8 cellular contexts compared by ENCODE assay signal in the genomic region with DNA sequence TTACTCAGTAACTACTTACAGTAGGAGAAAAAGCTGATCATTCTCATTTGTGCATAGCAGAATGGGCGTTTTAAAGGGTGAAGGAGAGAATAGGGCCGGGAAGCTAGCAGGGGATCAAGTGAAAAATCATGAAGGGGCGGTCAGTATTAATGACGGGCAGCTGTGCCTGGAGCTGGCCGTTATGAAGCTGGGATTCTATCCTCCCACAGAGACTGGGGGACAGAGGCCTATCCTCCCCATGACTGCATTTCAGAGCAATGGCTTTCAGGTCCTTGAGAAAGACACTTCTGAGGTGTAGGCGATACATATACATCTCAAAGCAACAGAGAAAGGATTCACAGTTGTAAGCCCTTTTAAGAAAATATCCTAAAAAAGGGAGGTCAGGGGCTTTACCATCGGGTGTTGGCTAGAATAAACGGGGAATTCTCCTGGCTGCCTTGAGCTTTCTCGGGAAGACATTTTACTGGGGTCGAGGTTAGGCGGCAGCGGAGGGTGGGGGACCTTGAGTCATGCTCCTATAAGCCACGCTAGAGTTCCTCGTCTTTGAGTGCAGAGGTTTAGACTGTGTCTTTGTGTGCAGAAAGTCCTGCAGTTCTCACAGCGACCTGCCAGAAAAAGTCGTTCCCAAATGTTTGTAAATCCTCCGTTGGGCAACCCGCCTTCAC. TPM values are rescaled to one million over a fixed set of nuclear protein-coding genes. Genes with fewer than 3 reads are reported as not detected.
DNase-seq lines count a peak whose midpoint lies in the region; ATAC-seq and TF ChIP-seq lines count a peak whose summit lies in the region.

No MANE protein-coding gene starts in this region.

- H3K23ac ChIP-seq in IMR-90 (ENCODE audit: low read depth, low read length) = peak overlapping the region; percentile 20; the same call in 1 of the 2 replicates
- no peak overlapping the region for H3K23ac ChIP-seq in neuronal stem cell (ENCODE audit: low read depth, low read length, poor library complexity)

- BruUV-seq in IMR-90 (replicated peaks; lab: Mats Ljungman, UMichigan) = no TSS peak

- no peak overlapping the region for H4K91ac ChIP-seq in IMR-90 (ENCODE audit: insufficient read depth, low read depth, low read length)
- no peak overlapping the region for H4K91ac ChIP-seq in neuronal stem cell (ENCODE audit: low read depth, low read length, poor library complexity)

- no peaks in the 10 kb centered on the region for H3K9me3 ChIP-seq in IMR-90 (ENCODE audit: control insufficient read depth, insufficient read depth, low read length)
- no peaks in the 10 kb centered on the region for H3K9me3 ChIP-seq in esophagus muscularis mucosa
- H3K9me3 ChIP-seq in neuronal stem cell (replicated peaks in 1 of 2; ENCODE audit: control insufficient read depth in 2 of 2, insufficient read depth in 1 of 2, low read depth in 1 of 2, low read length in 2 of 2) = no peaks in the 10 kb centered on the region

- no peak overlapping the region for H2AK5ac ChIP-seq in IMR-90 (ENCODE audit: low read depth, low read length)
- H2AK5ac ChIP-seq in neuronal stem cell (ENCODE audit: low read depth, low read length) = no peak overlapping the region

- H2BK5ac ChIP-seq in IMR-90 (ENCODE audit: low read depth, low read length, poor library complexity, severe bottlenecking) (no peak overlapping the region), neuronal stem cell (ENCODE audit: low read length) (no peak overlapping the region)

- H3K9me1 ChIP-seq in IMR-90 (ENCODE audit: insufficient read depth, low read length) = no peaks in the 10 kb centered on the region; the same call in 1 of the 2 replicates

- no peak overlapping the region for H4K5ac ChIP-seq in IMR-90 (ENCODE audit: low read depth, low read length)

- H4K20me1 ChIP-seq in IMR-90 (ENCODE audit: insufficient read depth, low read length) = no peaks in the 10 kb centered on the region

- H2AFZ ChIP-seq in IMR-90 (replicated peaks; ENCODE audit: low read length, poor library complexity) (peak overlapping the region; percentile 99), neuronal stem cell (ENCODE audit: low read length) (peak overlapping the region; percentile 97)

- H3K27me3 ChIP-seq in IMR-90 (ENCODE audit: control insufficient read depth, insufficient read depth, low read length) (peaks cover 2% of the 10 kb centered on the region; the same call in 1 of the 2 replicates), esophagus muscularis mucosa (no peaks in the 10 kb centered on the region), neuronal stem cell (ENCODE audit: control insufficient read depth in 3 of 3, insufficient read depth in 3 of 3, low read depth in 1 of 3, low read length in 3 of 3) (peaks cover 8 to 40% (median 25%) of the 10 kb centered on the region in 3 experiments)

- H2BK20ac ChIP-seq in IMR-90 (ENCODE audit: low read depth, low read length) = no peak overlapping the region

- TF ChIP-seq POLR2A in IMR-90 (IDR thresholded peaks at IDR 0.05; ENCODE audit: low read depth, low read length) = no peak
- no peak for TF ChIP-seq POLR2A in esophagus muscularis mucosa (IDR thresholded peaks at IDR 0.05; ENCODE audit: low read depth)

- H3K9ac ChIP-seq in IMR-90 (ENCODE audit: low read depth, low read length) (peak overlapping the region; percentile 20; the same call in 1 of the 2 replicates), neuronal stem cell (ENCODE audit: low read depth, low read length, poor library complexity) (peak overlapping the region; percentile 77)

- no peak overlapping the region for H3K56ac ChIP-seq in IMR-90 (ENCODE audit: extremely low read depth, insufficient read depth, low read length)

- H3K18ac ChIP-seq in IMR-90 (ENCODE audit: low read depth, low read length) (no peak overlapping the region), neuronal stem cell (ENCODE audit: low read length) (peak overlapping the region; percentile 31)

- H3K4me3 ChIP-seq in IMR-90 (ENCODE audit: insufficient read depth, low read depth, low read length) (peak overlapping the region; percentile 54), esophagus muscularis mucosa (peak overlapping the region; percentile 68 to 91 (median 84)), neuronal stem cell (ENCODE audit: low read length in 2 of 2) (peak overlapping the region; percentile 72)

- in situ Hi-C loops in IMR-90 (cut with MboI; ENCODE audit: low sequenced_read_pairs) = no loop called here

- no peak for TF ChIP-seq RAD21 in IMR-90 (IDR thresholded peaks at IDR 0.05; ENCODE audit: low read length)

- H2BK12ac ChIP-seq in neuronal stem cell (ENCODE audit: low read length) = no peak overlapping the region

- CTCF ChIA-PET in IMR-90 (lab: Yijun Ruan, JAX) = interaction anchor here (0.5 to 3.8 kb wide), 4 partner anchors 10 to 507 kb away, joined by 3 to 19 read pairs (median 11); no protein-coding TSS in a partner anchor

- TF ChIP-seq CTCF in IMR-90 (conservative IDR thresholded peaks at IDR 0.05; ENCODE audit: low read depth, low read length) (no peak), esophagus muscularis mucosa (IDR thresholded peaks at IDR 0.05) (no peak)

- H3K36me3 Mint-ChIP-seq in activated T-helper 1 cell treated with anti-CD3 and anti-CD28 coated beads, Interleukin-12 subunit alpha, Interleukin-12 subunit beta, Interleukin-2, Interleukin-4 antibody, amounts not matched to agents 30 ng/mL and 10 ng/mL and 1 ng/mL, durations not matched to agents 14 hours and 24 hours and 36 hours (ENCODE audit: low read depth) = no peaks in the 10 kb centered on the region

- H4K8ac ChIP-seq in IMR-90 (ENCODE audit: low read depth in 2 of 2, low read length in 2 of 2) = peak overlapping the region in 1 of 2 experiments; percentile 16; a peak in 1 of 4 replicates
- H4K8ac ChIP-seq in neuronal stem cell (ENCODE audit: low read depth, low read length) = no peak overlapping the region

- no peak overlapping the region for H3K27ac ChIP-seq in IMR-90 (ENCODE audit: insufficient read depth, low read length)
- H3K27ac ChIP-seq in esophagus muscularis mucosa (replicated peaks in 1 of 4) = peak overlapping the region; percentile 88 to 95 (median 94)
- no peak overlapping the region for H3K27ac ChIP-seq in neuronal stem cell (replicated peaks; ENCODE audit: low read length)

- dilution Hi-C loops in IMR-90 (cut with HindIII; ENCODE audit: low sequenced_read_pairs, unreplicated experiment) = no loop called here

- H3K27me3 Mint-ChIP-seq in activated T-helper 1 cell treated with anti-CD3 and anti-CD28 coated beads, Interleukin-12 subunit alpha, Interleukin-12 subunit beta, Interleukin-2, Interleukin-4 antibody, amounts not matched to agents 30 ng/mL and 10 ng/mL and 1 ng/mL, durations not matched to agents 14 hours and 24 hours and 36 hours (ENCODE audit: insufficient read depth) = peaks cover 51% of the 10 kb centered on the region

- no peak overlapping the region for H3K27ac Mint-ChIP-seq in activated T-helper 1 cell treated with anti-CD3 and anti-CD28 coated beads, Interleukin-12 subunit alpha, Interleukin-12 subunit beta, Interleukin-2, Interleukin-4 antibody, amounts not matched to agents 30 ng/mL and 10 ng/mL and 1 ng/mL, durations not matched to agents 14 hours and 24 hours and 36 hours

- no peaks in the 10 kb centered on the region for H3K9me3 Mint-ChIP-seq in activated T-helper 1 cell treated with anti-CD3 and anti-CD28 coated beads, Interleukin-12 subunit alpha, Interleukin-12 subunit beta, Interleukin-2, Interleukin-4 antibody, amounts not matched to agents 30 ng/mL and 10 ng/mL and 1 ng/mL, durations not matched to agents 14 hours and 24 hours and 36 hours

- intact Hi-C loops in IMR-90 (cut with micrococcal nuclease) = no loop called here
- intact Hi-C loops in esophagus muscularis mucosa (cut with DNase I) = loop anchor here (10.0 kb wide), 1 partner anchor 473 kb away; the partner anchor contains the start of gene RAB3GAP2
- intact Hi-C loops in activated T-helper 1 cell treated with anti-CD3 and anti-CD28 coated beads, Interleukin-12 subunit alpha, Interleukin-12 subunit beta, Interleukin-2, Interleukin-4 antibody, amounts not matched to agents 30 ng/mL and 10 ng/mL and 1 ng/mL, durations not matched to agents 14 hours and 24 hours and 36 hours (cut with micrococcal nuclease) = no loop called here

- no peak overlapping the region for H3K4me3 Mint-ChIP-seq in activated T-helper 1 cell treated with anti-CD3 and anti-CD28 coated beads, Interleukin-12 subunit alpha, Interleukin-12 subunit beta, Interleukin-2, Interleukin-4 antibody, amounts not matched to agents 30 ng/mL and 10 ng/mL and 1 ng/mL, durations not matched to agents 14 hours and 24 hours and 36 hours

- peak overlapping the region; percentile 28 for H2BK120ac ChIP-seq in IMR-90 (ENCODE audit: low read depth, low read length)
- H2BK120ac ChIP-seq in neuronal stem cell (ENCODE audit: low read depth, low read length) = no peak overlapping the region

- no peak for TF ChIP-seq EP300 in esophagus muscularis mucosa (IDR thresholded peaks at IDR 0.05)

- POLR2A ChIA-PET in IMR-90 (lab: Charles Lee; ENCODE audit: unreplicated experiment) = interaction anchor here (0.6 kb wide), 1 partner anchor 13 kb away, joined by 4 read pairs; no protein-coding TSS in a partner anchor

- peak overlapping the region; percentile 2 for H2AK9ac ChIP-seq in IMR-90 (replicated peaks; ENCODE audit: low read depth, low read length, poor library complexity)

- ATAC-seq in GM18517 (IDR thresholded peaks at IDR 0.05; ENCODE audit: unreplicated experiment) (peak; percentile 33), IMR-90 (ENCODE audit: low read depth) (peak; percentile 43), GM18520 (IDR thresholded peaks at IDR 0.05; ENCODE audit: unreplicated experiment) (no peak)

- H3K4me1 ChIP-seq in IMR-90 (ENCODE audit: control insufficient read depth, insufficient read depth, low read length) (no peaks in the 10 kb centered on the region), esophagus muscularis mucosa (peaks cover 33 to 57% (median 51%) of the 10 kb centered on the region in 4 donors), neuronal stem cell (ENCODE audit: control insufficient read depth in 2 of 2, insufficient read depth in 1 of 2, low read depth in 1 of 2, low read length in 2 of 2) (peaks cover 2 to 3% of the 10 kb centered on the region in 2 donors)

- H2BK15ac ChIP-seq in IMR-90 (ENCODE audit: low read depth, low read length) (no peak overlapping the region), neuronal stem cell (ENCODE audit: low read length) (no peak overlapping the region)

- H3K14ac ChIP-seq in IMR-90 (replicated peaks; ENCODE audit: low read depth, low read length) (0 out of 2 replicates have a peak overlapping the region, but pooled peaks have one; percentile 2), neuronal stem cell (ENCODE audit: low read length) (no peak overlapping the region)

- H3K4ac ChIP-seq in IMR-90 (ENCODE audit: low read depth, low read length) (no peak overlapping the region), neuronal stem cell (ENCODE audit: low read length) (no peak overlapping the region)

- H3K36me3 ChIP-seq in IMR-90 (ENCODE audit: control insufficient read depth, insufficient read depth, low read length) (no peaks in the 10 kb centered on the region), esophagus muscularis mucosa (no peaks in the 10 kb centered on the region), neuronal stem cell (replicated peaks in 1 of 2; ENCODE audit: control insufficient read depth in 2 of 2, insufficient read depth in 2 of 2, low read length in 2 of 2) (no peaks in the 10 kb centered on the region)

- H3K79me1 ChIP-seq in IMR-90 (ENCODE audit: low read depth in 1 of 2, low read length in 2 of 2) = peaks cover 3 to 4% of the 10 kb centered on the region in 2 experiments; a peak in 2 of 4 replicates
- H3K79me1 ChIP-seq in neuronal stem cell (ENCODE audit: low read depth, low read length) = no peaks in the 10 kb centered on the region

- WGBS in IMR-90 (ENCODE audit: extremely low coverage in 2 of 2, insufficient read length in 1 of 2), 2 experiments = no CpG with 5 or more reads among the region's 18 CpGs
- 11% methylated on average over 18 of the region's 18 CpGs for WGBS in esophagus muscularis mucosa
- WGBS in neuronal stem cell (ENCODE audit: extremely low coverage in 2 of 2, insufficient read length in 2 of 2, insufficient replicate concordance in 1 of 2), 2 donors = no CpG with 5 or more reads among the region's 18 CpGs

- no peaks in the 10 kb centered on the region for H3K4me1 Mint-ChIP-seq in activated T-helper 1 cell treated with anti-CD3 and anti-CD28 coated beads, Interleukin-12 subunit alpha, Interleukin-12 subunit beta, Interleukin-2, Interleukin-4 antibody, amounts not matched to agents 30 ng/mL and 10 ng/mL and 1 ng/mL, durations not matched to agents 14 hours and 24 hours and 36 hours (ENCODE audit: low read depth)

- peak overlapping the region; percentile 85 for H3K4me2 ChIP-seq in IMR-90 (ENCODE audit: low read depth, low read length)
- H3K4me2 ChIP-seq in neuronal stem cell (ENCODE audit: insufficient read depth, low read length, poor library complexity, severe bottlenecking) = peak overlapping the region; percentile 99

- DNase-seq in IMR-90 = no peak
- no peak for DNase-seq in esophagus muscularis mucosa (ENCODE audit: extremely low spot score)
- no peak for DNase-seq in neuronal stem cell (ENCODE audit: low spot score)
- no peak for DNase-seq in HuH-7.5 (ENCODE audit: low spot score)
- no peak for DNase-seq in NCI-H1694 treated with DMSO at 0.1 percent for 48 hours (lab: John Stamatoyannopoulos, UW)
- no peak for DNase-seq in activated T-helper 1 cell treated with anti-CD3 and anti-CD28 coated beads, Interleukin-12 subunit alpha, Interleukin-12 subunit beta, Interleukin-2, Interleukin-4 antibody, amounts not matched to agents 30 ng/mL and 10 ng/mL and 1 ng/mL, durations not matched to agents 14 hours and 24 hours and 36 hours (ENCODE audit: low spot score)

RNA-seq across cellular contexts. Expression of gene MTARC2, which starts 0.6 kb away (rescaled TPM):
- total RNA-seq in IMR-90 (2012; rRNA removed) (0.36 and 0.56 TPM in 2 replicates), esophagus muscularis mucosa (10 to 100 TPM; 15.6 to 22.9 (median 20.5) TPM)
- 2.6 TPM in 2 replicates for polyA plus RNA-seq in IMR-90 (2012; rRNA removed)
- polyA plus RNA-seq in IMR-90 (2012; cell fraction: cytosol; rRNA removed) = 0.71 and 3.2 TPM in 2 replicates
- polyA plus RNA-seq in IMR-90 (2012; cell fraction: nucleus; rRNA removed; ENCODE audit: low replicate concordance) = 8.2 and 12.5 TPM in 2 replicates
- not detected for polyA plus RNA-seq in neuronal stem cell (2013, experiment 1 of 2)
- not detected for polyA plus RNA-seq in neuronal stem cell (2013, experiment 2 of 2)
- not detected in 2 replicates for total RNA-seq in activated T-helper 1 cell treated with anti-CD3 and anti-CD28 coated beads, Interleukin-12 subunit alpha, Interleukin-12 subunit beta, Interleukin-2, Interleukin-4 antibody, amounts not matched to agents 30 ng/mL and 10 ng/mL and 1 ng/mL, durations not matched to agents 14 hours and 24 hours and 36 hours

RNA-seq across cellular contexts. Expression of gene MTARC1, which starts 39.2 kb away (rescaled TPM):
- total RNA-seq in IMR-90 (2012; rRNA removed) (0.18 and 0.28 TPM in 2 replicates), esophagus muscularis mucosa (1 to 10 TPM; 4.2 to 6.6 (median 5.1) TPM)
- polyA plus RNA-seq in IMR-90 (2012; rRNA removed) = 0.55 and 0.72 TPM in 2 replicates
- polyA plus RNA-seq in IMR-90 (2012; cell fraction: cytosol; rRNA removed) = 0.05 and 0.16 TPM in 2 replicates
- 0.09 and 0.33 TPM in 2 replicates for polyA plus RNA-seq in IMR-90 (2012; cell fraction: nucleus; rRNA removed; ENCODE audit: low replicate concordance)
- polyA plus RNA-seq in neuronal stem cell (2013, experiment 1 of 2) = 9.6 TPM
- polyA plus RNA-seq in neuronal stem cell (2013, experiment 2 of 2) = 9.9 TPM
- not detected in 2 replicates for total RNA-seq in activated T-helper 1 cell treated with anti-CD3 and anti-CD28 coated beads, Interleukin-12 subunit alpha, Interleukin-12 subunit beta, Interleukin-2, Interleukin-4 antibody, amounts not matched to agents 30 ng/mL and 10 ng/mL and 1 ng/mL, durations not matched to agents 14 hours and 24 hours and 36 hours

RNA-seq across cellular contexts. Expression of gene C1orf115, which starts 57.4 kb away (rescaled TPM):
- under 0.01 and 0.18 TPM in 2 replicates for total RNA-seq in IMR-90 (2012; rRNA removed)
- polyA plus RNA-seq in IMR-90 (2012; rRNA removed) = 0.06 and 0.07 TPM in 2 replicates
- polyA plus RNA-seq in IMR-90 (2012; cell fraction: cytosol; rRNA removed) = 0.05 and 0.08 TPM in 2 replicates
- 0.03 and 0.05 TPM in 2 replicates for polyA plus RNA-seq in IMR-90 (2012; cell fraction: nucleus; rRNA removed; ENCODE audit: low replicate concordance)
- 10 to 100 TPM; 10.8 to 24.0 (median 12.4) TPM for total RNA-seq in esophagus muscularis mucosa
- 3.8 TPM for polyA plus RNA-seq in neuronal stem cell (2013, experiment 1 of 2)
- polyA plus RNA-seq in neuronal stem cell (2013, experiment 2 of 2) = 3.9 TPM
- total RNA-seq in activated T-helper 1 cell treated with anti-CD3 and anti-CD28 coated beads, Interleukin-12 subunit alpha, Interleukin-12 subunit beta, Interleukin-2, Interleukin-4 antibody, amounts not matched to agents 30 ng/mL and 10 ng/mL and 1 ng/mL, durations not matched to agents 14 hours and 24 hours and 36 hours = 0.05 TPM in 1 of 2 replicates, not detected in the other

Comparison
In these comparisons a context has a peak if more than half of its experiments do, and no peak if none do; other contexts are left out.
1. H3K27ac ChIP-seq: peak in esophagus muscularis mucosa (4 of 4); none in IMR-90 (single experiment) and neuronal stem cell (single experiment).
2. RNA of gene MTARC2, which starts 0.6 kb away (total RNA-seq): 15.6 to 22.9 TPM in esophagus muscularis mucosa; 0.36 to 0.56 TPM in IMR-90 and not detected in activated T-helper 1 cell treated with anti-CD3 and anti-CD28 coated beads, Interleukin-12 subunit alpha, Interleukin-12 subunit beta, Interleukin-2, Interleukin-4 antibody, amounts not matched to agents 30 ng/mL and 10 ng/mL and 1 ng/mL, durations not matched to agents 14 hours and 24 hours and 36 hours; every median in the first group is over 10 times any median in the second.
3. RNA of gene C1orf115, which starts 57.4 kb away (total RNA-seq): 10.8 to 24.0 TPM in esophagus muscularis mucosa; under 0.01 to 0.18 TPM in IMR-90 and 0.05 TPM in activated T-helper 1 cell treated with anti-CD3 and anti-CD28 coated beads, Interleukin-12 subunit alpha, Interleukin-12 subunit beta, Interleukin-2, Interleukin-4 antibody, amounts not matched to agents 30 ng/mL and 10 ng/mL and 1 ng/mL, durations not matched to agents 14 hours and 24 hours and 36 hours; every median in the first group is over 10 times any median in the second.
4. Peak in every context shown above with its lines, with median percentiles within 50 percentile points of each other: H3K4me3 ChIP-seq.